In genomic region chr9:107750741-107751521, GRCh38 we compare ENCODE assay signal across 9 cellular contexts.
A peak's percentile ranks its signal among the peaks of the same experiment; 100 is the strongest.
DNase-seq lines count a peak whose midpoint lies in the region; ATAC-seq and TF ChIP-seq lines count a peak whose summit lies in the region.
"Had no signal": no experiment of that assay in that cellular context is flagged by ENCODE, and none has a peak within 500 bp of the region (broad histone marks: within the 10 kb centered on the region; RNA-seq: fewer than 3 reads in every experiment).

No MANE protein-coding gene starts in this region.

- H3K4me3 ChIP-seq in right atrium auricular region, result no peak overlapping the region
- H3K4me3 ChIP-seq in spleen, result no peak overlapping the region
- H3K4me3 ChIP-seq: SK-N-MC had no signal

- no peak for TF ChIP-seq POLR2A in spleen (IDR thresholded peaks at IDR 0.05)

- DNase-seq in HT-29 (ENCODE audit: low spot score) (peak; percentile 33), amygdala (lab: John Stamatoyannopoulos, UW) (peak in 51 of 56 donors; percentile 20 to 89 (median 68)), right atrium auricular region (ENCODE audit: low spot score) (peak; percentile 97), spleen (no peak), NCI-H1092 (lab: John Stamatoyannopoulos, UW) (no peak)

- TF ChIP-seq CTCF in right atrium auricular region (IDR thresholded peaks at IDR 0.05) (no peak), spleen (IDR thresholded peaks at IDR 0.05 in 8 of 11, conservative IDR thresholded peaks at IDR 0.05 in 3 of 11) (no peak)

- H3K9me3 ChIP-seq in right atrium auricular region (no peaks in the 10 kb centered on the region), spleen (no peaks in the 10 kb centered on the region)

- ATAC-seq in HG03097 (IDR thresholded peaks at IDR 0.05; ENCODE audit: low FRiP score, unreplicated experiment), result no peak
- no peak for ATAC-seq in GM18867 (IDR thresholded peaks at IDR 0.05; ENCODE audit: unreplicated experiment)
- ATAC-seq in HG02884 (IDR thresholded peaks at IDR 0.05; ENCODE audit: unreplicated experiment), result no peak

- intact Hi-C loops in spleen (cut with DNase I; ENCODE audit: low total_unique reads), result no loop called here

- H3K36me3 ChIP-seq in right atrium auricular region (no peaks in the 10 kb centered on the region), spleen (no peaks in the 10 kb centered on the region)

- 58 to 78% (median 67%) methylated on average over 8 of the region's 8 CpGs for WGBS in spleen, 5 donors

- peaks cover 0 to 47% of the 10 kb centered on the region in 2 donors for H3K4me1 ChIP-seq in right atrium auricular region
- peaks cover 8 to 39% (median 16%) of the 10 kb centered on the region in 6 donors for H3K4me1 ChIP-seq in spleen

- H3K27ac ChIP-seq in right atrium auricular region, result peak overlapping the region; percentile 80 to 93
- peak overlapping the region in 6 of 8 donors; percentile 33 to 77 (median 64) for H3K27ac ChIP-seq in spleen
- H3K27ac ChIP-seq: SK-N-MC had no signal

- H3K27me3 ChIP-seq in right atrium auricular region, result no peaks in the 10 kb centered on the region
- no peaks in the 10 kb centered on the region for H3K27me3 ChIP-seq in spleen (replicated peaks in 1 of 7)

Comparison
In these comparisons a context has a peak if more than half of its experiments do, and no peak if none do; other contexts are left out.
1. DNase-seq: peak in HT-29 (single experiment), amygdala (51 of 56) and right atrium auricular region (single experiment); none in spleen (single experiment) and NCI-H1092 (single experiment).